In genomic region chr2:32372519-32373182, GRCh38 we compare ENCODE assay signal across 23 cellular contexts.
"Had no signal": no experiment of that assay in that cellular context is flagged by ENCODE, and none has a peak within 500 bp of the region (broad histone marks: within the 10 kb centered on the region; RNA-seq: fewer than 3 reads in every experiment).

No MANE protein-coding gene starts in this region.

- H3K27me3 ChIP-seq: esophagus muscularis mucosa, foreskin keratinocyte, neutrophil, pancreas, right atrium auricular region, sigmoid colon, testis, tibial artery, upper lobe of left lung had no signal

- H3K4me3 ChIP-seq: coronary artery, esophagus muscularis mucosa, pancreas, right atrium auricular region, sigmoid colon, testis, tibial artery, upper lobe of left lung had no signal

- H3K27me3 Mint-ChIP-seq: naive thymus-derived CD4-positive, alpha-beta T cell had no signal

- ATAC-seq: foreskin keratinocyte; left lobe of liver; naive thymus-derived CD4-positive, alpha-beta T cell; pancreas; stimulated activated effector memory CD8-positive, alpha-beta T cell treated with anti-CD3 and anti-CD28 coated beads, Interleukin-12 subunit alpha, Interleukin-12 subunit beta, amount 100 ng/mL, for 72 hours; stimulated activated naive CD8-positive, alpha-beta T cell treated with anti-CD3 and anti-CD28 coated beads, Interleukin-15, Interleukin-2, amounts not matched to agents 100 U/mL and 50 U/mL, for 24 hours had no signal

- H3K9me3 ChIP-seq: esophagus muscularis mucosa, neutrophil, pancreas, right atrium auricular region, sigmoid colon, testis, tibial artery, upper lobe of left lung had no signal

- H3K4me1 ChIP-seq: testis had no signal

- H3K27ac Mint-ChIP-seq: mesothelial cell of epicardium; stimulated activated effector memory CD8-positive, alpha-beta T cell treated with anti-CD3 and anti-CD28 coated beads, Interleukin-12 subunit alpha, Interleukin-12 subunit beta, amount 100 ng/mL, for 72 hours had no signal

- H3K4me3 Mint-ChIP-seq: mesothelial cell of epicardium; neural crest cell; stimulated activated effector memory CD8-positive, alpha-beta T cell treated with anti-CD3 and anti-CD28 coated beads, Interleukin-12 subunit alpha, Interleukin-12 subunit beta, amount 100 ng/mL, for 72 hours had no signal

- H3K9me3 Mint-ChIP-seq: mesothelial cell of epicardium; naive thymus-derived CD4-positive, alpha-beta T cell; neural crest cell; stimulated activated effector memory CD8-positive, alpha-beta T cell treated with anti-CD3 and anti-CD28 coated beads, Interleukin-12 subunit alpha, Interleukin-12 subunit beta, amount 100 ng/mL, for 72 hours had no signal

- H3K36me3 ChIP-seq: esophagus muscularis mucosa, neutrophil, pancreas, right atrium auricular region, sigmoid colon had no signal

- DNase-seq: dermis blood vessel endothelial cell; effector memory CD4-positive, alpha-beta T cell; foreskin keratinocyte; glutamatergic neuron; mesenchymal stem cell; naive thymus-derived CD4-positive, alpha-beta T cell; pancreas; sigmoid colon; stimulated activated CD4-positive, alpha-beta T cell treated with anti-CD3 and anti-CD28 coated beads, Interleukin-2, amount 100 ng/mL, for 24 hours; stimulated activated CD4-positive, alpha-beta T cell treated with anti-CD3 and anti-CD28 coated beads, Interleukin-4, amount 100 ng/mL, for 24 hours; stimulated activated naive CD8-positive, alpha-beta T cell treated with anti-CD3 and anti-CD28 coated beads, Interleukin-15, Interleukin-2, amounts not matched to agents 100 U/mL and 50 U/mL, for 24 hours; substantia nigra; testis; tibial artery; upper lobe of left lung had no signal

- H3K27ac ChIP-seq: coronary artery, esophagus muscularis mucosa, foreskin keratinocyte, neutrophil, pancreas, right atrium auricular region, sigmoid colon, testis, tibial artery, upper lobe of left lung had no signal
